Comparison of ENCODE assay signal across 8 cellular contexts in the genomic region with DNA sequence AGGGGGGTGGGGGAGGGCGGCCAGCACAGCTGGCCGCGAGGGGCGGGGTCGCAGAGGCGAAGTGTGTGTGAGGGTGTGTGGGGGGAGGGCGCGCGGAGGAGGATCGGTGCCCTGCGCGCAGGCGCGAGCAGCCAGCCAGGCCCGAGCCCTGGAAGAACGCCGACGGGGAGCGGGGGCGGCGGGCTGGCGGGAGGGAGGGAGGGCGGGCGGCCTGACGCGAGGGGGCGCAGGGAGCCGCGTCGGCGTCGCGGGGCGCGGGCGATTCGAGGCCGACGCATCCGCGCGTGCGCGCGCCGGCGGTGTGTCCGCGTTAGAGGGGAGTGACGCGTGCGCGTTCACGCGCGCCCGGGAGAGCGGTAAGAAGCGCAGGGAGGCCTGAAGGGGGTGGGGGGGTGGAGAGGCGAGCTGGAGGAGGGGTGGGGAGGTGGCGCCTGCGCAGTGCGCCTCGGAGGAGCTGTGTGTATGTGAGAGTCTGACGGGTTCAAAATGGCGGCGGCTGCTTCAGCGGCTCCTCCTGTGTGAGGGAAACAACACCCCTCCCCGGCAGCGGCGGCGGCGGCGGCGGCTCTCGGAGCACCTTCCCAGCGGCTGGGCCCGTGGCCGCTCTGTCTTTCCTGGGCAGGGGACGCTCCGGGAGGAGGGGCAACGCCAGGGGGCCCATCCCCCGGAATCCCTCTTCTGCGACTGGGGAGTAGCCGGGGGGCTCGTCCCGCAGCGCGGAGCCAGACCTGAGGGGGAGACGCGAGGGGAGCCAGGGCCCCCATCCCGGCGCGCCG. TPM values are rescaled to one million over a fixed set of nuclear protein-coding genes. Genes with fewer than 3 reads are reported as not detected.
DNase-seq lines count a peak whose midpoint lies in the region; ATAC-seq and TF ChIP-seq lines count a peak whose summit lies in the region.

A gene (plus strand): TSS at position 463 of the 776 bp plus-strand sequence. CDS start 2,054 bp downstream, outside the sequence.

- H3K27ac ChIP-seq in angular gyrus (ENCODE audit: low read depth, low read length) (peak within 1 kb of the TSS; percentile 93), prostate gland (peak within 1 kb of the TSS; percentile 98 to 99)

- H3K9me3 ChIP-seq in prostate gland, result no peaks in the 10 kb centered on the region

- intact Hi-C loops in left ventricle myocardium superior (cut with micrococcal nuclease), result no loop called here
- intact Hi-C loops in prostate gland (cut with DNase I), result loop anchor here (5.0 kb wide), 2 partner anchors 43 to 123 kb away; no protein-coding TSS in a partner anchor

- under 1% methylated on average over 33 of the region's 95 CpGs for WGBS in prostate gland

- TF ChIP-seq POLR2A in GM15510 (IDR thresholded peaks at IDR 0.05; ENCODE audit: borderline replicate concordance, extremely low read depth, insufficient read length), result peak; percentile 77
- TF ChIP-seq POLR2A in prostate gland (IDR thresholded peaks at IDR 0.05), result peak; percentile 87

- no peaks in the 10 kb centered on the region for H3K36me3 ChIP-seq in prostate gland

- ATAC-seq in HG02943 (IDR thresholded peaks at IDR 0.05; ENCODE audit: low read depth, unreplicated experiment), result peak; percentile 57
- peak; percentile 92 for ATAC-seq in left ventricle myocardium superior

- DNase-seq in NCI-H187 (lab: John Stamatoyannopoulos, UW) (peak; percentile 94 to 98), T-helper 2 cell (peak; percentile 97 to 100 (median 99)), left ventricle myocardium superior (peak; percentile 100), prostate gland (ENCODE audit: low spot score) (peak; percentile 99), ureter (ENCODE audit: low spot score) (peak; percentile 99)

- H3K4me1 ChIP-seq in prostate gland (replicated peaks), result peaks cover 3% of the 10 kb centered on the region

- TF ChIP-seq CTCF in prostate gland (IDR thresholded peaks at IDR 0.05), result peak in 3 of 4 experiments; percentile 49 to 57 (median 52)

- peak within 1 kb of the TSS; percentile 94 to 97 for H3K4me3 ChIP-seq in prostate gland

- H3K27me3 ChIP-seq in prostate gland (replicated peaks; ENCODE audit: insufficient read depth), result no peaks in the 10 kb centered on the region

RNA-seq across cellular contexts. Expression of the gene that starts here (rescaled TPM):
- total RNA-seq in left ventricle myocardium superior (37.5 TPM), prostate gland (10 to 100 TPM; 50.3 to 97.6 TPM), ureter (106 TPM)

Comparison
In these comparisons a context has a peak if more than half of its experiments do, and no peak if none do; other contexts are left out.
1. Peak in every context shown above with its lines: DNase-seq, ATAC-seq, H3K4me3 ChIP-seq and H3K27ac ChIP-seq.